17 cellular contexts compared by ENCODE assay signal in the genomic region with DNA sequence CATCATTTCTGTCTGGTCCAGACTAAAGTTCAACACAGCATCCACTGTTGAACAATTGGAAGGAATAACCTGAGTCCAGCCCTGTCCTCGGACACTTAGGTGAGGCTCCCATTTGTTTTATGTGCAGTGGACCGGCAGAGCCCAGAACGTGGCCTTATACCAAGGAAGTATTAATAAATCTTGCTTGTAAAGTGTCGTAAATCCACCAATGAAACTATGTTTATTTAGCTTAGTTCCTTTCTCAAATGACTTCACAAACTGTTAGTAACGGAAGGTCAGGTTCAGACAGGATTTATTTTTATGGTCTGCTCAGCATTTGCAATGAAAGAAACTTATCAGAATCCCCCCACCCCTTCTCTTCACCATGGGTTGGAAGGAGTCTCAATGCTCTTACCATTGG.
"Had no signal": no experiment of that assay in that cellular context is flagged by ENCODE, and none has a peak within 500 bp of the region (broad histone marks: within the 10 kb centered on the region; RNA-seq: fewer than 3 reads in every experiment).

No MANE protein-coding gene starts in this region.

- H3K27ac ChIP-seq: hepatocyte, ovary, right lobe of liver, tibial artery, upper lobe of left lung, uterus had no signal

- H3K4me3 ChIP-seq: hepatocyte, ovary, right lobe of liver, tibial artery, upper lobe of left lung, uterus had no signal

- H3K4me1 ChIP-seq: uterus had no signal

- DNase-seq: erythroblast; foreskin melanocyte; head of caudate nucleus; kidney; left cardiac atrium; naive thymus-derived CD8-positive, alpha-beta T cell; nucleus accumbens; ovary; right lobe of liver; stimulated activated CD4-positive, alpha-beta T cell treated with anti-CD3 and anti-CD28 coated beads, Interleukin-4, amount 100 ng/mL, for 1 hour; stimulated activated CD8-positive, alpha-beta memory T cell treated with anti-CD3 and anti-CD28 coated beads, Interleukin-4, amount 100 ng/mL, for 48 hours; stimulated activated naive CD8-positive, alpha-beta T cell treated with anti-CD3 and anti-CD28 coated beads, Interleukin-15, Interleukin-2, amounts not matched to agents 100 U/mL and 50 U/mL, for 24 hours; tibial artery; upper lobe of left lung; uterus had no signal

- H3K4me2 ChIP-seq: hepatocyte had no signal

- H2AFZ ChIP-seq: hepatocyte had no signal

- ATAC-seq: left cardiac atrium; naive thymus-derived CD8-positive, alpha-beta T cell; right lobe of liver; stimulated activated effector memory CD8-positive, alpha-beta T cell treated with anti-CD3 and anti-CD28 coated beads, Interleukin-12 subunit alpha, Interleukin-12 subunit beta, amount 100 ng/mL, for 72 hours; stimulated activated naive CD8-positive, alpha-beta T cell treated with anti-CD3 and anti-CD28 coated beads, Interleukin-15, Interleukin-2, amounts not matched to agents 100 U/mL and 50 U/mL, for 24 hours had no signal

- H3K36me3 ChIP-seq: ovary, right lobe of liver, tibial artery, upper lobe of left lung, uterus had no signal

- FAIRE-seq: kidney had no signal

- H3K9me3 ChIP-seq: ovary, right lobe of liver, tibial artery, upper lobe of left lung, uterus had no signal

- H3K27me3 ChIP-seq: hepatocyte, ovary, right lobe of liver, tibial artery, upper lobe of left lung, uterus had no signal
